22 cellular contexts compared by ENCODE assay signal in genomic region chr10:120042705-120043104, GRCh38.
"Had no signal": no experiment of that assay in that cellular context is flagged by ENCODE, and none has a peak within 500 bp of the region (broad histone marks: within the 10 kb centered on the region; RNA-seq: fewer than 3 reads in every experiment).

No MANE protein-coding gene starts in this region.

- H3K9me3 Mint-ChIP-seq: naive thymus-derived CD8-positive, alpha-beta T cell; type B pancreatic cell had no signal

- ATAC-seq: left ventricle myocardium superior; lower lobe of right lung; naive thymus-derived CD8-positive, alpha-beta T cell; sciatic nerve had no signal

- H3K4me1 ChIP-seq: lower lobe of right lung, prostate gland, right atrium auricular region, stomach, thyroid gland had no signal

- H3K9me3 ChIP-seq: esophagus squamous epithelium, lower lobe of right lung, prostate gland, right atrium auricular region, stomach, thyroid gland had no signal

- H3K36me3 ChIP-seq: esophagus squamous epithelium, lower lobe of right lung, prostate gland, right atrium auricular region, stomach, thyroid gland had no signal

- H3K27me3 Mint-ChIP-seq: type B pancreatic cell had no signal

- H3K27ac Mint-ChIP-seq: nephron progenitor cell, type B pancreatic cell had no signal

- H3K36me3 Mint-ChIP-seq: naive thymus-derived CD8-positive, alpha-beta T cell; type B pancreatic cell had no signal

- DNase-seq: dermis blood vessel endothelial cell; effector memory CD4-positive, alpha-beta T cell; erythroblast; esophagus squamous epithelium; foreskin melanocyte; left ventricle myocardium superior; lower lobe of right lung; naive thymus-derived CD8-positive, alpha-beta T cell; nephron progenitor cell; nucleus accumbens; stimulated activated CD4-positive, alpha-beta T cell treated with anti-CD3 and anti-CD28 coated beads, Interleukin-12 subunit alpha, Interleukin-12 subunit beta, amount 100 ng/mL, for 4 hours; stimulated activated CD4-positive, alpha-beta T cell treated with anti-CD3 and anti-CD28 coated beads, Interleukin-1b, Interleukin-23, amount 100 ng/mL, for 48 hours; stimulated activated CD4-positive, alpha-beta T cell treated with anti-CD3 and anti-CD28 coated beads, Interleukin-4, amount 100 ng/mL, for 1 hour; stimulated activated CD8-positive, alpha-beta memory T cell treated with anti-CD3 and anti-CD28 coated beads, Interleukin-4, amount 100 ng/mL, for 48 hours; stimulated activated naive CD4-positive, alpha-beta T cell treated with Interleukin-2 at 50 U/mL for 16 hours; stomach; thyroid gland had no signal

- H3K4me3 ChIP-seq: esophagus squamous epithelium, lower lobe of right lung, prostate gland, right atrium auricular region, smooth muscle cell, stomach, thyroid gland had no signal

- H3K4me1 Mint-ChIP-seq: nephron progenitor cell had no signal

- H3K27ac ChIP-seq: esophagus squamous epithelium, lower lobe of right lung, prostate gland, right atrium auricular region, stomach, thyroid gland had no signal

- H3K4me3 Mint-ChIP-seq: naive thymus-derived CD8-positive, alpha-beta T cell; nephron progenitor cell; type B pancreatic cell had no signal

- H3K27me3 ChIP-seq: esophagus squamous epithelium, right atrium auricular region, stomach, thyroid gland had no signal
